Comparison of ENCODE assay signal across 30 cellular contexts in genomic region chr2:226623587-226624368, GRCh38.
DNase-seq lines count a peak whose midpoint lies in the region; ATAC-seq, FAIRE-seq and TF ChIP-seq lines count a peak whose summit lies in the region.
"Had no signal": no experiment of that assay in that cellular context is flagged by ENCODE, and none has a peak within 500 bp of the region (broad histone marks: within the 10 kb centered on the region; RNA-seq: fewer than 3 reads in every experiment).

No MANE protein-coding gene starts in this region.

- H3K36me3 ChIP-seq in psoas muscle (ENCODE audit: insufficient read depth in 1 of 2, low read depth in 1 of 2): no peaks in the 10 kb centered on the region
- H3K36me3 ChIP-seq: adrenal gland, cardiac muscle cell, suprapubic skin had no signal

- no peaks in the 10 kb centered on the region for H3K36me3 Mint-ChIP-seq in natural killer cell
- no peaks in the 10 kb centered on the region for H3K36me3 Mint-ChIP-seq in type B pancreatic cell

- peaks cover 0 to 2% of the 10 kb centered on the region in 2 donors for H3K9me3 Mint-ChIP-seq in natural killer cell
- H3K9me3 Mint-ChIP-seq in type B pancreatic cell: peaks cover 10% of the 10 kb centered on the region
- H3K9me3 Mint-ChIP-seq: dendritic cell treated with granulocyte-macrophage colony-stimulating factor and Interleukin-4, amounts not matched to agents 40 ng/mL and 50 ng/mL, for 4 days; GM23338 had no signal

- peak in 1 of 4 donors; percentile 46 for ATAC-seq in psoas muscle
- ATAC-seq in natural killer cell: no peak
- no peak for ATAC-seq in HG02852 (IDR thresholded peaks at IDR 0.05; ENCODE audit: unreplicated experiment)
- ATAC-seq: GM23338, mucosa of descending colon had no signal

- FAIRE-seq in RCC 7860 (lab: Jason Lieb, UNC): no peak
- FAIRE-seq: endothelial cell of umbilical vein, GM19239 had no signal

- peaks cover 0 to 3% (median 0%) of the 10 kb centered on the region in 3 donors for H3K27me3 ChIP-seq in psoas muscle (ENCODE audit: insufficient read depth in 3 of 3, low read length in 2 of 3)
- H3K27me3 ChIP-seq: adrenal gland, cardiac muscle cell, suprapubic skin had no signal

- H3K27me3 Mint-ChIP-seq in natural killer cell (ENCODE audit: low read depth in 2 of 2): peaks cover 0 to 8% of the 10 kb centered on the region in 2 donors
- H3K27me3 Mint-ChIP-seq in type B pancreatic cell: peaks cover 6% of the 10 kb centered on the region

- TF ChIP-seq CTCF in choroid plexus epithelial cell (conservative IDR thresholded peaks at IDR 0.05; ENCODE audit: low read depth, low read length) (no peak), psoas muscle (IDR thresholded peaks at IDR 0.05) (no peak), natural killer cell (IDR thresholded peaks at IDR 0.05) (no peak), type B pancreatic cell (conservative IDR thresholded peaks at IDR 0.05) (no peak)

- H3K4me3 ChIP-seq in choroid plexus epithelial cell (ENCODE audit: low read depth, low read length) (no peak overlapping the region), psoas muscle (no peak overlapping the region)
- H3K4me3 ChIP-seq: adrenal gland, cardiac muscle cell, GM23338, mucosa of descending colon, suprapubic skin had no signal

- H3K4me3 Mint-ChIP-seq in natural killer cell: no peak overlapping the region
- no peak overlapping the region for H3K4me3 Mint-ChIP-seq in type B pancreatic cell
- H3K4me3 Mint-ChIP-seq: dendritic cell treated with granulocyte-macrophage colony-stimulating factor and Interleukin-4, amounts not matched to agents 40 ng/mL and 50 ng/mL, for 4 days; GM23338 had no signal

- H3K4me1 Mint-ChIP-seq in natural killer cell: no peaks in the 10 kb centered on the region
- peaks cover 26% of the 10 kb centered on the region for H3K4me1 Mint-ChIP-seq in type B pancreatic cell (ENCODE audit: unreplicated experiment)
- H3K4me1 Mint-ChIP-seq: GM23338 had no signal

- H3K4me1 ChIP-seq in psoas muscle: peaks cover 10% of the 10 kb centered on the region
- H3K4me1 ChIP-seq: adrenal gland, suprapubic skin had no signal

- H3K9me3 ChIP-seq in psoas muscle: no peaks in the 10 kb centered on the region
- H3K9me3 ChIP-seq: adrenal gland, mucosa of descending colon, suprapubic skin had no signal

- DNase-seq in GM03348 (ENCODE audit: low spot score) (peak; percentile 9), NCI-H1694 treated with DMSO at 0.1 percent for 48 hours (lab: John Stamatoyannopoulos, UW) (peak; percentile 41), choroid plexus epithelial cell (ENCODE audit: low read depth) (peak; percentile 9), psoas muscle (no peak), natural killer cell (no peak), type B pancreatic cell (ENCODE audit: extremely low spot score, unreplicated experiment) (no peak), RCC 7860 (ENCODE audit: low spot score) (no peak)
- DNase-seq: activated CD4-positive, alpha-beta T cell treated with anti-CD3 and anti-CD28 coated beads, Interleukin-2, amount 50 U/mL, for 4 hours; activated effector memory CD4-positive, alpha-beta T cell treated with anti-CD3 and anti-CD28 coated beads, Interleukin-2, amount 50 U/mL, for 16 hours; adrenal gland; C1 segment of cervical spinal cord; Calu3; foreskin fibroblast; GDM1; islet precursor cell; Karpas-422; mucosa of descending colon; NCI-H2081; NCI-H526; OCI-M1; SHP77; T-helper 2 cell had no signal

- intact Hi-C loops in psoas muscle (cut with DNase I): no loop called here
- intact Hi-C loops in natural killer cell (cut with micrococcal nuclease): no loop called here

- H3K27ac Mint-ChIP-seq in natural killer cell (no peak overlapping the region), type B pancreatic cell (no peak overlapping the region)
- H3K27ac Mint-ChIP-seq: dendritic cell treated with granulocyte-macrophage colony-stimulating factor and Interleukin-4, amounts not matched to agents 40 ng/mL and 50 ng/mL, for 4 days; GM23338 had no signal

- H3K27ac ChIP-seq in psoas muscle: peak overlapping the region; percentile 55
- H3K27ac ChIP-seq: adrenal gland, cardiac muscle cell, suprapubic skin, VCaP had no signal

- WGBS in psoas muscle, 3 donors: 54 to 68% (median 63%) methylated on average over 13 of the region's 13 CpGs

Comparison
In these comparisons a context has a peak if more than half of its experiments do, and no peak if none do; other contexts are left out.
1. DNase-seq: peak in GM03348 (single experiment), NCI-H1694 treated with DMSO at 0.1 percent for 48 hours (single experiment) and choroid plexus epithelial cell (single experiment); none in psoas muscle (0 of 2), natural killer cell (single experiment), type B pancreatic cell (single experiment) and RCC 7860 (single experiment).